Comparison of ENCODE assay signal across 8 cellular contexts in genomic region chr2:43637030-43637803, GRCh38. TPM values are rescaled to one million over a fixed set of nuclear protein-coding genes. Genes with fewer than 3 reads are reported as not detected.
DNase-seq lines count a peak whose midpoint lies in the region; ATAC-seq and TF ChIP-seq lines count a peak whose summit lies in the region.

TSS of gene PLEKHH2 (plus strand) at chr2:43637260. CDS start at chr2:43644674, 7,414 bp downstream.

- peaks cover 0 to 14% (median 5%) of the 10 kb centered on the region in 7 donors for H3K9me3 Mint-ChIP-seq in CD4-positive, CD25-positive, alpha-beta regulatory T cell

- peak; percentile 98 to 99 for ATAC-seq in CD4-positive, CD25-positive, alpha-beta regulatory T cell (ENCODE audit: low read depth in 2 of 2)
- ATAC-seq in GM19468 (IDR thresholded peaks at IDR 0.05; ENCODE audit: extremely low read depth, unreplicated experiment) = peak; percentile 97

- peaks cover 5 to 19% (median 14%) of the 10 kb centered on the region in 4 donors for H3K4me1 Mint-ChIP-seq in CD4-positive, CD25-positive, alpha-beta regulatory T cell

- H3K4me1 ChIP-seq in CD4-positive, CD25-positive, alpha-beta regulatory T cell (ENCODE audit: control insufficient read depth, insufficient read depth, low read length, poor library complexity, severe bottlenecking) = peaks cover 12% of the 10 kb centered on the region
- H3K4me1 ChIP-seq in mononuclear cell (ENCODE audit: insufficient read depth, low read length) = peaks cover 16% of the 10 kb centered on the region

- no peaks in the 10 kb centered on the region for H3K36me3 Mint-ChIP-seq in CD4-positive, CD25-positive, alpha-beta regulatory T cell

- no peaks in the 10 kb centered on the region for H3K36me3 ChIP-seq in CD4-positive, CD25-positive, alpha-beta regulatory T cell (ENCODE audit: control insufficient read depth, insufficient read depth, low read length)

- H3K27ac ChIP-seq in CD4-positive, CD25-positive, alpha-beta regulatory T cell (ENCODE audit: insufficient read depth, low read length, poor library complexity, severe bottlenecking) = no peak within 1 kb of the TSS

- peak within 1 kb of the TSS; percentile 75 for H3K4me3 ChIP-seq in CD4-positive, CD25-positive, alpha-beta regulatory T cell (ENCODE audit: low read depth, low read length)
- H3K4me3 ChIP-seq in epithelial cell of proximal tubule (ENCODE audit: low read depth, low read length) = peak within 1 kb of the TSS; percentile 76
- H3K4me3 ChIP-seq in mononuclear cell (ENCODE audit: low read length) = peak within 1 kb of the TSS; percentile 35

- peaks cover 34% of the 10 kb centered on the region for H3K27me3 ChIP-seq in CD4-positive, CD25-positive, alpha-beta regulatory T cell (ENCODE audit: control insufficient read depth, insufficient read depth, low read length)
- peaks cover 51% of the 10 kb centered on the region for H3K27me3 ChIP-seq in mononuclear cell (ENCODE audit: insufficient read depth, low read length)

- H3K9me3 ChIP-seq in CD4-positive, CD25-positive, alpha-beta regulatory T cell (ENCODE audit: control insufficient read depth in 2 of 2, low read length in 2 of 2) = peaks cover 9 to 14% of the 10 kb centered on the region in 2 experiments
- H3K9me3 ChIP-seq in mononuclear cell (ENCODE audit: low read depth, low read length) = no peaks in the 10 kb centered on the region

- peak within 1 kb of the TSS; percentile 86 to 94 (median 88) for H3K4me3 Mint-ChIP-seq in CD4-positive, CD25-positive, alpha-beta regulatory T cell

- peak within 1 kb of the TSS; percentile 57 to 96 (median 59) for H3K27ac Mint-ChIP-seq in CD4-positive, CD25-positive, alpha-beta regulatory T cell

- peak; percentile 58 to 79 (median 70) for DNase-seq in CD4-positive, CD25-positive, alpha-beta regulatory T cell
- DNase-seq in HPDE6-E6E7 (ENCODE audit: extremely low spot score) (peak; percentile 96), NOMO-1 treated with dmso at 0.1 percent for 144 hours (lab: John Stamatoyannopoulos, UW; ENCODE audit: unreplicated experiment) (peak; percentile 50), activated T-cell treated with anti-CD3 and anti-CD28 coated beads for 4 hours (peak; percentile 84), epithelial cell of proximal tubule (ENCODE audit: low read depth) (no peak)
- peak; percentile 76 to 84 for DNase-seq in stimulated activated CD8-positive, alpha-beta memory T cell treated with anti-CD3 and anti-CD28 coated beads, Interleukin-15, amount 100 ng/mL, for 48 hours (ENCODE audit: low read depth in 2 of 2)

- TF ChIP-seq CTCF in epithelial cell of proximal tubule (conservative IDR thresholded peaks at IDR 0.05; ENCODE audit: low read depth, low read length) = no peak

- peaks cover 67% of the 10 kb centered on the region for H3K27me3 Mint-ChIP-seq in CD4-positive, CD25-positive, alpha-beta regulatory T cell

RNA-seq across cellular contexts. Expression of gene PLEKHH2, which starts in this region (rescaled TPM):
- total RNA-seq in CD4-positive, CD25-positive, alpha-beta regulatory T cell = 1.2 TPM
- polyA plus RNA-seq in CD4-positive, CD25-positive, alpha-beta regulatory T cell = under 1 TPM in 2 of 4 donors, not detected in 2; 0.18 to 0.20 TPM
- total RNA-seq in epithelial cell of proximal tubule (2.7 and 4.2 TPM in 2 replicates), mononuclear cell (2.3 TPM)
